ENCODE assay signal across 12 cellular contexts in genomic region chr17:48693178-48693577, GRCh38. TPM values are rescaled to one million over a fixed set of nuclear protein-coding genes. Genes with fewer than 3 reads are reported as not detected.
"Had no signal": no experiment of that assay in that cellular context is flagged by ENCODE, and none has a peak within 500 bp of the region (broad histone marks: within the 10 kb centered on the region; RNA-seq: fewer than 3 reads in every experiment).

No MANE protein-coding gene starts in this region.

- H3K27ac ChIP-seq: GM23248, HL-60 had no signal

- H3K9ac ChIP-seq: GM23248 had no signal

- H3K9me3 ChIP-seq: HAP-1 had no signal

- H3K4me3 ChIP-seq: GM23248, HAP-1 had no signal

- H3K4me1 Mint-ChIP-seq: IgD-negative memory B cell had no signal

- H2AFZ ChIP-seq: GM23248 had no signal

- ATAC-seq: HCT116, HepG2 had no signal

- H3K4me3 Mint-ChIP-seq: HFFc6, IgD-negative memory B cell had no signal

- H3K27ac Mint-ChIP-seq: HFFc6, IgD-negative memory B cell had no signal

- DNase-seq: GM23248, GOT3, H7, HFFc6, KBM-7 had no signal

- H3K4me1 ChIP-seq: HAP-1 had no signal

- H3K36me3 ChIP-seq: HAP-1 had no signal

RNA-seq across cellular contexts. Expression of gene PRAC1, which starts 29.1 kb away (rescaled TPM):
- total RNA-seq: GM23248, H4, HepG2, HFFc6, HT1080 had no signal

RNA-seq across cellular contexts. Expression of gene PRAC2, which starts 29.8 kb away (rescaled TPM):
- total RNA-seq: GM23248, H4, HepG2, HFFc6, HT1080 had no signal

RNA-seq across cellular contexts. Expression of gene HOXB13, which starts 35.4 kb away (rescaled TPM):
- total RNA-seq: GM23248, HepG2, HFFc6 had no signal
